Comparison of ENCODE assay signal across 15 cellular contexts in the genomic region with DNA sequence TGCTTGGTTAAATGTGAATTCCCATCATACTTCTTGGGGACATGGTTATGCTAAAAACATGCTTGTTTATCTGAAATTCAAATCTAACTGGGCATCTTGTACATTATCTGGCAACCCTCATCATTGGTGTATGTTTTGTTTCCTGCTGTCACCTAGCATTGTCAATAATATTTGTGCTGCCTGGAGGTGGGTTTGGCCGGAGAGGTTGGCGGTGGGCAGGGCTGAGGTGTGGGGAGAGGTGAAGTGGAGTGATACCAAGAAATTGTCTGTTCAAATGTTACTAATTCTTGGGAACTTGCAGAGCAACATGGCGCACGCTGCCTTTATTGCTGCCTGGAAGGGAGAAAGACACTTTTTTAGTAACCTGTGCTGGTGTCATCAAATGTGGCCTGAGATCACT.
DNase-seq lines count a peak whose midpoint lies in the region; ATAC-seq and TF ChIP-seq lines count a peak whose summit lies in the region.
"Had no signal": no experiment of that assay in that cellular context is flagged by ENCODE, and none has a peak within 500 bp of the region (broad histone marks: within the 10 kb centered on the region; RNA-seq: fewer than 3 reads in every experiment).

No MANE protein-coding gene starts in this region.

- peaks cover 12% of the 10 kb centered on the region for H3K4me1 Mint-ChIP-seq in memory B cell
- peaks cover 10% of the 10 kb centered on the region for H3K4me1 Mint-ChIP-seq in CD4-positive, alpha-beta T cell (ENCODE audit: low read depth)

- ATAC-seq in GM18502 (IDR thresholded peaks at IDR 0.05; ENCODE audit: poor library complexity, unreplicated experiment) (peak; percentile 41), GM21723 (IDR thresholded peaks at IDR 0.05; ENCODE audit: unreplicated experiment) (peak; percentile 17), HG03521 (IDR thresholded peaks at IDR 0.05; ENCODE audit: unreplicated experiment) (peak; percentile 35), memory B cell (ENCODE audit: low read depth) (no peak), left ventricle myocardium superior (no peak), HG03039 (IDR thresholded peaks at IDR 0.05; ENCODE audit: unreplicated experiment) (no peak)
- no peak for ATAC-seq in CD4-positive, alpha-beta T cell (ENCODE audit: poor library complexity)
- ATAC-seq: Panc1 had no signal

- peak overlapping the region; percentile 19 for H3K27ac Mint-ChIP-seq in memory B cell
- H3K27ac Mint-ChIP-seq in CD4-positive, alpha-beta T cell, result no peak overlapping the region
- H3K27ac Mint-ChIP-seq: activated T-helper 1 cell treated with anti-CD3 and anti-CD28 coated beads, Interleukin-12 subunit alpha, Interleukin-12 subunit beta, Interleukin-2, Interleukin-4 antibody, amounts not matched to agents 30 ng/mL and 10 ng/mL and 1 ng/mL, durations not matched to agents 14 hours and 24 hours and 36 hours; naive B cell had no signal

- no peak overlapping the region for H3K4me3 Mint-ChIP-seq in memory B cell
- H3K4me3 Mint-ChIP-seq in CD4-positive, alpha-beta T cell, result no peak overlapping the region
- H3K4me3 Mint-ChIP-seq: activated T-helper 1 cell treated with anti-CD3 and anti-CD28 coated beads, Interleukin-12 subunit alpha, Interleukin-12 subunit beta, Interleukin-2, Interleukin-4 antibody, amounts not matched to agents 30 ng/mL and 10 ng/mL and 1 ng/mL, durations not matched to agents 14 hours and 24 hours and 36 hours; naive B cell had no signal

- H3K27me3 ChIP-seq in CD4-positive, alpha-beta T cell (ENCODE audit: control insufficient read depth, insufficient read depth, low read length), result no peaks in the 10 kb centered on the region
- H3K27me3 ChIP-seq: upper lobe of left lung had no signal

- no peak for TF ChIP-seq CTCF in CD4-positive, alpha-beta T cell (IDR thresholded peaks at IDR 0.05)

- H3K9me3 Mint-ChIP-seq in memory B cell, result peaks cover 2% of the 10 kb centered on the region
- H3K9me3 Mint-ChIP-seq in CD4-positive, alpha-beta T cell, result peaks cover 2% of the 10 kb centered on the region

- POLR2A ChIA-PET in CD4-positive, alpha-beta T cell (lab: Charles Lee), result no interaction called here

- CTCF ChIA-PET in CD4-positive, alpha-beta T cell (lab: Charles Lee), result no interaction called here

- H3K9me3 ChIP-seq in CD4-positive, alpha-beta T cell (ENCODE audit: control insufficient read depth, low read length), result no peaks in the 10 kb centered on the region
- H3K9me3 ChIP-seq: upper lobe of left lung had no signal

- DNase-seq in memory B cell (ENCODE audit: low spot score in 2 of 2) (no peak), left ventricle myocardium superior (no peak)
- DNase-seq in CD4-positive, alpha-beta T cell, result no peak
- DNase-seq: activated CD4-positive, alpha-beta T cell treated with anti-CD3 and anti-CD28 coated beads for 4 hours; dermis blood vessel endothelial cell; naive B cell; NCI-H1105 treated with DMSO at 0.1 percent for 48 hours had no signal

- H3K27ac ChIP-seq in CD4-positive, alpha-beta T cell (ENCODE audit: low read depth, low read length), result no peak overlapping the region
- H3K27ac ChIP-seq: left ventricle myocardium inferior, upper lobe of left lung had no signal

- intact Hi-C loops in CD4-positive, alpha-beta T cell (cut with DNase I, micrococcal nuclease), result no loop called here
- intact Hi-C loops in left ventricle myocardium superior (cut with micrococcal nuclease), result no loop called here

- H3K36me3 Mint-ChIP-seq in memory B cell, result no peaks in the 10 kb centered on the region
- H3K36me3 Mint-ChIP-seq in CD4-positive, alpha-beta T cell (ENCODE audit: low read depth), result no peaks in the 10 kb centered on the region

- H3K27me3 Mint-ChIP-seq in memory B cell, result peaks cover 8% of the 10 kb centered on the region
- peaks cover 6% of the 10 kb centered on the region for H3K27me3 Mint-ChIP-seq in CD4-positive, alpha-beta T cell

Comparison
In these comparisons a context has a peak if more than half of its experiments do, and no peak if none do; other contexts are left out.
1. ATAC-seq: peak in GM18502 (single experiment), GM21723 (single experiment) and HG03521 (single experiment); none in memory B cell (single experiment), CD4-positive, alpha-beta T cell (single experiment), left ventricle myocardium superior (single experiment) and HG03039 (single experiment).